22 cellular contexts compared by ENCODE assay signal in the genomic region with DNA sequence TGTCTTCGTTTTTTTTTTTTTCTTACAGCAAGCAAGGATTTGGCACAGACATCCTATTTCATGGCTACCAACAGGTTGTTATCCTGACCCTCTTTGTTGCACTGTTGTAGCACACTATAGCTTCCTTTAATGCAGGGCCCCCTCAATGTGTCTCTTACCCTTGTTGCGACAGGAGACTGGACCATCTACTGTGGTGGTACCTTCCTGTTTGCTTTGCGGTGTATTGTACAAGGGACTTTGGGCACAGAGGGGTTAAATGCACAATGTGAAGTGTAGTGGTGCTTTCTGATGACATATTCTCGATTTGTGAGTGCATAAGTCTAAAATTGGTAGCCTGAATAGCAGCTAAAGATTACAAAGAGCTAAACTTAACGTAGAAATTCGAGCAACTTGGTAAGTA.
"Had no signal": no experiment of that assay in that cellular context is flagged by ENCODE, and none has a peak within 500 bp of the region (broad histone marks: within the 10 kb centered on the region; RNA-seq: fewer than 3 reads in every experiment).

No MANE protein-coding gene starts in this region.

- ATAC-seq: activated T-cell treated with anti-CD3 and anti-CD28 coated beads, Interleukin-2, amount 50 U/mL, for 4 hours; body of pancreas; PC-3 had no signal

- H3K27me3 ChIP-seq: ascending aorta, body of pancreas had no signal

- H3K27ac ChIP-seq: ascending aorta, body of pancreas had no signal

- H3K9me3 ChIP-seq: ascending aorta, body of pancreas had no signal

- H3K4me3 Mint-ChIP-seq: activated B cell treated with CpG ODN at 0.5 μM for 24 hours; activated CD4-positive, alpha-beta memory T cell treated with anti-CD3 and anti-CD28 coated beads for 36 hours; activated CD4-positive, alpha-beta T cell treated with anti-CD3 and anti-CD28 coated beads, Interleukin-2, amount 10 ng/mL, durations not matched to agents 24 days and 14 days; activated T-cell treated with anti-CD3 and anti-CD28 coated beads, Interleukin-2, amount 50 U/mL, for 4 hours; T-helper 1 cell treated with Interleukin-12 subunit alpha and Interleukin-12 subunit beta and Interleukin-4 antibody, amounts not matched to agents 30 μg/mL and 1 μg/mL, for 36 hours had no signal

- H3K27ac Mint-ChIP-seq: activated B cell treated with CpG ODN at 0.5 μM for 24 hours; activated CD4-positive, alpha-beta memory T cell treated with anti-CD3 and anti-CD28 coated beads for 36 hours; activated CD4-positive, alpha-beta T cell treated with anti-CD3 and anti-CD28 coated beads, Interleukin-2, amount 10 ng/mL, durations not matched to agents 24 days and 14 days; T-helper 1 cell treated with Interleukin-12 subunit alpha and Interleukin-12 subunit beta and Interleukin-4 antibody, amounts not matched to agents 30 μg/mL and 1 μg/mL, for 36 hours had no signal

- H3K9me3 Mint-ChIP-seq: activated B cell treated with CpG ODN at 0.5 μM for 24 hours; activated CD4-positive, alpha-beta memory T cell treated with anti-CD3 and anti-CD28 coated beads for 36 hours; activated CD4-positive, alpha-beta T cell treated with anti-CD3 and anti-CD28 coated beads, Interleukin-2, amount 10 ng/mL, durations not matched to agents 24 days and 14 days; activated T-cell treated with anti-CD3 and anti-CD28 coated beads, Interleukin-2, amount 50 U/mL, for 4 hours; T-helper 1 cell treated with Interleukin-12 subunit alpha and Interleukin-12 subunit beta and Interleukin-4 antibody, amounts not matched to agents 30 μg/mL and 1 μg/mL, for 36 hours had no signal

- H3K4me3 ChIP-seq: ascending aorta, body of pancreas had no signal

- DNase-seq: activated B cell treated with CpG ODN at 0.5 μM for 24 hours; activated CD4-positive, alpha-beta memory T cell treated with anti-CD3 and anti-CD28 coated beads for 36 hours; activated CD4-positive, alpha-beta T cell treated with anti-CD3 and anti-CD28 coated beads for 1 hour; activated CD4-positive, alpha-beta T cell treated with anti-CD3 and anti-CD28 coated beads, Interleukin-2, amount 10 ng/mL, durations not matched to agents 24 days and 14 days; activated CD8-positive, alpha-beta memory T cell treated with anti-CD3 and anti-CD28 coated beads for 24 hours; activated effector memory CD4-positive, alpha-beta T cell treated with anti-CD3 and anti-CD28 coated beads, Interleukin-2, amount 50 U/mL, for 16 hours; activated naive CD4-positive, alpha-beta T cell treated with Interleukin-2 at 50 U/mL for 16 hours; activated T-cell treated with anti-CD3 and anti-CD28 coated beads, Interleukin-2, amount 50 U/mL, for 4 hours; amniotic stem cell; body of pancreas; central memory CD4-positive, alpha-beta T cell; NCI-H1048; NCI-H146; NCI-H187 treated with DMSO at 0.1 percent for 48 hours; NCI-H2081 treated with DMSO at 0.1 percent for 48 hours; NCI-H446; NCI-H524; PC-3; SHP77 treated with DMSO at 0.1 percent for 48 hours; T-helper 9 cell had no signal

- H3K27me3 Mint-ChIP-seq: activated B cell treated with CpG ODN at 0.5 μM for 24 hours; activated CD4-positive, alpha-beta memory T cell treated with anti-CD3 and anti-CD28 coated beads for 36 hours; activated CD4-positive, alpha-beta T cell treated with anti-CD3 and anti-CD28 coated beads, Interleukin-2, amount 10 ng/mL, durations not matched to agents 24 days and 14 days had no signal

- H3K4me1 ChIP-seq: ascending aorta had no signal
